Comparison of ENCODE assay signal across 16 cellular contexts in genomic region chr9:134061019-134061687, GRCh38. TPM values are rescaled to one million over a fixed set of nuclear protein-coding genes. Genes with fewer than 3 reads are reported as not detected.
DNase-seq lines count a peak whose midpoint lies in the region; ATAC-seq lines count a peak whose summit lies in the region.
"Had no signal": no experiment of that assay in that cellular context is flagged by ENCODE, and none has a peak within 500 bp of the region (broad histone marks: within the 10 kb centered on the region; RNA-seq: fewer than 3 reads in every experiment).

No MANE protein-coding gene starts in this region.

- no peak overlapping the region for H3K4me3 ChIP-seq in H7 (ENCODE audit: insufficient read depth, low read depth, low read length)
- H3K4me3 ChIP-seq in trophoblast cell (ENCODE audit: low read depth, low read length) = no peak overlapping the region
- H3K4me3 ChIP-seq: left lung had no signal

- no peaks in the 10 kb centered on the region for H3K9me3 Mint-ChIP-seq in dendritic cell treated with granulocyte-macrophage colony-stimulating factor and Interleukin-4, amounts not matched to agents 40 ng/mL and 50 ng/mL, for 4 days

- H3K27ac Mint-ChIP-seq in dendritic cell treated with granulocyte-macrophage colony-stimulating factor and Interleukin-4, amounts not matched to agents 40 ng/mL and 50 ng/mL, for 4 days = peak overlapping the region; percentile 61

- no peak overlapping the region for H3K14ac ChIP-seq in trophoblast cell (ENCODE audit: low read length)

- H2BK12ac ChIP-seq in trophoblast cell (ENCODE audit: low read length) = no peak overlapping the region

- H3K27me3 ChIP-seq in H7 (ENCODE audit: control insufficient read depth, insufficient read depth, low read length) (no peaks in the 10 kb centered on the region), trophoblast cell (ENCODE audit: insufficient read depth, low read length) (no peaks in the 10 kb centered on the region)
- H3K27me3 ChIP-seq: left lung had no signal

- peak overlapping the region; percentile 34 for H3K18ac ChIP-seq in trophoblast cell (ENCODE audit: low read length)

- H3K4me1 Mint-ChIP-seq in dendritic cell treated with granulocyte-macrophage colony-stimulating factor and Interleukin-4, amounts not matched to agents 40 ng/mL and 50 ng/mL, for 4 days (ENCODE audit: low read depth) = peaks cover 96% of the 10 kb centered on the region

- no peak overlapping the region for H2AK5ac ChIP-seq in trophoblast cell (ENCODE audit: low read length)

- no peak overlapping the region for H3K9ac ChIP-seq in trophoblast cell (ENCODE audit: low read length)
- H3K9ac ChIP-seq: parathyroid adenoma had no signal

- H3K4me1 ChIP-seq in trophoblast cell (ENCODE audit: control insufficient read depth in 1 of 2, insufficient read depth in 2 of 2, low read length in 2 of 2) = peaks cover 26 to 29% of the 10 kb centered on the region in 2 experiments

- no CpG with 5 or more reads among the region's 4 CpGs for WGBS in trophoblast cell (ENCODE audit: extremely low coverage, insufficient coverage, insufficient read length)

- no peak overlapping the region for H3K23ac ChIP-seq in trophoblast cell (ENCODE audit: low read length)

- DNase-seq in 8988T = peak; percentile 14
- peak; percentile 53 for DNase-seq in H7
- no peak for DNase-seq in trophoblast cell
- no peak for DNase-seq in NCI-H345 (lab: John Stamatoyannopoulos, UW)
- DNase-seq in left lobe of liver (ENCODE audit: low spot score) = no peak
- DNase-seq in T1000 (lab: John Stamatoyannopoulos, UW) = no peak
- no peak for DNase-seq in kidney tubule cell (ENCODE audit: low spot score)
- DNase-seq: activated CD4-positive, CD25-positive, alpha-beta regulatory T cell; activated CD8-positive, alpha-beta memory T cell treated with anti-CD3 and anti-CD28 coated beads for 24 hours; left lung; NCI-H1694 treated with DMSO at 0.1 percent for 48 hours; NCI-H446 treated with DMSO at 0.1 percent for 48 hours; stimulated activated naive CD4-positive, alpha-beta T cell treated with Interleukin-2 at 50 U/mL for 16 hours; T-helper 1 cell had no signal

- no peak overlapping the region for H2BK5ac ChIP-seq in trophoblast cell (ENCODE audit: low read depth, low read length, poor library complexity)

- peaks cover 24% of the 10 kb centered on the region for H3K79me2 ChIP-seq in trophoblast cell (ENCODE audit: control insufficient read depth, insufficient read depth, low read length, poor library complexity)

- intact Hi-C loops in dendritic cell treated with granulocyte-macrophage colony-stimulating factor and Interleukin-4, amounts not matched to agents 40 ng/mL and 50 ng/mL, for 4 days (cut with micrococcal nuclease) = no loop called here

- H3K79me1 ChIP-seq in trophoblast cell (ENCODE audit: low read length) = no peaks in the 10 kb centered on the region

- no peak for ATAC-seq in left lobe of liver
- ATAC-seq: left lung had no signal

- no peak overlapping the region for H3K4me3 Mint-ChIP-seq in dendritic cell treated with granulocyte-macrophage colony-stimulating factor and Interleukin-4, amounts not matched to agents 40 ng/mL and 50 ng/mL, for 4 days

- no peak overlapping the region for H4K91ac ChIP-seq in trophoblast cell (ENCODE audit: low read depth, low read length)

- H3K4ac ChIP-seq in trophoblast cell (ENCODE audit: low read depth, low read length) = peak overlapping the region; percentile 41

- no peak overlapping the region for H3K4me2 ChIP-seq in trophoblast cell (ENCODE audit: low read length)

- no peak overlapping the region for H4K12ac ChIP-seq in trophoblast cell (ENCODE audit: low read depth, low read length)

- no peak overlapping the region for H2AFZ ChIP-seq in trophoblast cell (ENCODE audit: insufficient read depth, low read length, poor library complexity)
- H2AFZ ChIP-seq: parathyroid adenoma had no signal

- H3K27ac ChIP-seq in trophoblast cell (ENCODE audit: low read depth, low read length) = no peak overlapping the region
- H3K27ac ChIP-seq: parathyroid adenoma had no signal

- H4K8ac ChIP-seq in trophoblast cell (ENCODE audit: low read depth, low read length) = no peak overlapping the region

- no peaks in the 10 kb centered on the region for H3K36me3 ChIP-seq in H7 (replicated peaks; ENCODE audit: control insufficient read depth, insufficient read depth, low read length)
- H3K36me3 ChIP-seq in trophoblast cell (ENCODE audit: control insufficient read depth in 1 of 2, insufficient read depth in 2 of 2, low read length in 2 of 2) = peaks cover 0 to 8% of the 10 kb centered on the region in 2 experiments
- H3K36me3 ChIP-seq: left lung had no signal

- H3K9me3 ChIP-seq in trophoblast cell (ENCODE audit: insufficient read depth, low read depth, low read length) = peaks cover 2% of the 10 kb centered on the region
- H3K9me3 ChIP-seq: left lung had no signal

- H2BK120ac ChIP-seq in trophoblast cell (ENCODE audit: insufficient read depth, low read length, poor library complexity) = no peak overlapping the region

- H3K27me3 Mint-ChIP-seq in dendritic cell treated with granulocyte-macrophage colony-stimulating factor and Interleukin-4, amounts not matched to agents 40 ng/mL and 50 ng/mL, for 4 days = peaks cover 23% of the 10 kb centered on the region

- peaks cover 39% of the 10 kb centered on the region for H3K36me3 Mint-ChIP-seq in dendritic cell treated with granulocyte-macrophage colony-stimulating factor and Interleukin-4, amounts not matched to agents 40 ng/mL and 50 ng/mL, for 4 days (ENCODE audit: low read depth)

RNA-seq across cellular contexts. Expression of gene BRD3, which starts 6.7 kb away (rescaled TPM):
- total RNA-seq in H7 (2014; rRNA removed; shearing (Covaris generic)) = 9.4 and 14.7 TPM in 2 replicates
- polyA plus RNA-seq in trophoblast cell (2013) = 16.3 and 17.4 TPM in 2 replicates
- total RNA-seq in left lobe of liver = 24.6 TPM

RNA-seq across cellular contexts. Expression of gene BRD3OS, which starts 35.9 kb away (rescaled TPM):
- total RNA-seq in H7 (2014; rRNA removed; shearing (Covaris generic)) = 16.2 and 25.7 TPM in 2 replicates
- polyA plus RNA-seq in trophoblast cell (2013) = 7.4 and 8.4 TPM in 2 replicates
- 7.6 TPM for total RNA-seq in left lobe of liver

Comparison
In these comparisons a context has a peak if more than half of its experiments do, and no peak if none do; other contexts are left out.
1. DNase-seq: peak in 8988T (single experiment) and H7 (single experiment); none in trophoblast cell (0 of 2), NCI-H345 (single experiment), left lobe of liver (single experiment), T1000 (single experiment) and kidney tubule cell (single experiment).